Comparison of ENCODE assay signal across 1 cellular context in the genomic region with DNA sequence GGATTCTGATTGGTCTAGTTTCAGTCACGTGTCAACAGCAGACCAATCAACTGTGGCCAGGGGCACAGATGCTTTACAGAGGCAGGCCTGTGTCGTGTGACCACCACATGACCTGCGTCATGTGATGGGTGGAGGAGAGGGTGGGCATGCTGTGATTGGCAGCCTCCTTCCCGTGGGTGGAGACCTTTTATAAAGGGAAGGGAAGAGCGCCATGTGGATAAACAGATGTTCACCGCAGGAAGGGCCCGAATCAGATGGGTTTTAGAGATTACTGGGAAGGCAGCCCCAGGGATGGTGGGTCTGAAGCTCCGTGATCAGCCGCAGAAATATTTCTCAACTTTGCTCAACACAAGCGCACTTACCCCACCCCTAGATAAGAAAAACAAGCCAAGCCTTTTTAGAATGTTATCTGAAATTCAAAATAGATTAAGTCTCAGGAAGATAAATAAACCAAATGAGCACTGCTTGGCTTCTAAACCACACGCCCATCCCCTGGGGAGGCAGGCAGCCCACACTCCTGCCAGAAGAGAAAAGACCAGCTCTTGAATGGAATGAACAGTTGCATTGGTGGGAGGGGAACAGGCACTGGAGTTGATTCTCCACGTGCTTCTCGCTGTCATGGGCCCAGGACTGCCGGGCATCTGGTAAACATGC.
A peak's percentile ranks its signal among the peaks of the same experiment; 100 is the strongest.
TF ChIP-seq lines count a peak whose summit lies in the region.

No MANE protein-coding gene starts in this region.

TF ChIP-seq in K562, 482 proteins besides CTCF, POLR2A, EP300 and RAD21 (continued from another document and continues in another):
- TF ChIP-seq, protein P1, sequence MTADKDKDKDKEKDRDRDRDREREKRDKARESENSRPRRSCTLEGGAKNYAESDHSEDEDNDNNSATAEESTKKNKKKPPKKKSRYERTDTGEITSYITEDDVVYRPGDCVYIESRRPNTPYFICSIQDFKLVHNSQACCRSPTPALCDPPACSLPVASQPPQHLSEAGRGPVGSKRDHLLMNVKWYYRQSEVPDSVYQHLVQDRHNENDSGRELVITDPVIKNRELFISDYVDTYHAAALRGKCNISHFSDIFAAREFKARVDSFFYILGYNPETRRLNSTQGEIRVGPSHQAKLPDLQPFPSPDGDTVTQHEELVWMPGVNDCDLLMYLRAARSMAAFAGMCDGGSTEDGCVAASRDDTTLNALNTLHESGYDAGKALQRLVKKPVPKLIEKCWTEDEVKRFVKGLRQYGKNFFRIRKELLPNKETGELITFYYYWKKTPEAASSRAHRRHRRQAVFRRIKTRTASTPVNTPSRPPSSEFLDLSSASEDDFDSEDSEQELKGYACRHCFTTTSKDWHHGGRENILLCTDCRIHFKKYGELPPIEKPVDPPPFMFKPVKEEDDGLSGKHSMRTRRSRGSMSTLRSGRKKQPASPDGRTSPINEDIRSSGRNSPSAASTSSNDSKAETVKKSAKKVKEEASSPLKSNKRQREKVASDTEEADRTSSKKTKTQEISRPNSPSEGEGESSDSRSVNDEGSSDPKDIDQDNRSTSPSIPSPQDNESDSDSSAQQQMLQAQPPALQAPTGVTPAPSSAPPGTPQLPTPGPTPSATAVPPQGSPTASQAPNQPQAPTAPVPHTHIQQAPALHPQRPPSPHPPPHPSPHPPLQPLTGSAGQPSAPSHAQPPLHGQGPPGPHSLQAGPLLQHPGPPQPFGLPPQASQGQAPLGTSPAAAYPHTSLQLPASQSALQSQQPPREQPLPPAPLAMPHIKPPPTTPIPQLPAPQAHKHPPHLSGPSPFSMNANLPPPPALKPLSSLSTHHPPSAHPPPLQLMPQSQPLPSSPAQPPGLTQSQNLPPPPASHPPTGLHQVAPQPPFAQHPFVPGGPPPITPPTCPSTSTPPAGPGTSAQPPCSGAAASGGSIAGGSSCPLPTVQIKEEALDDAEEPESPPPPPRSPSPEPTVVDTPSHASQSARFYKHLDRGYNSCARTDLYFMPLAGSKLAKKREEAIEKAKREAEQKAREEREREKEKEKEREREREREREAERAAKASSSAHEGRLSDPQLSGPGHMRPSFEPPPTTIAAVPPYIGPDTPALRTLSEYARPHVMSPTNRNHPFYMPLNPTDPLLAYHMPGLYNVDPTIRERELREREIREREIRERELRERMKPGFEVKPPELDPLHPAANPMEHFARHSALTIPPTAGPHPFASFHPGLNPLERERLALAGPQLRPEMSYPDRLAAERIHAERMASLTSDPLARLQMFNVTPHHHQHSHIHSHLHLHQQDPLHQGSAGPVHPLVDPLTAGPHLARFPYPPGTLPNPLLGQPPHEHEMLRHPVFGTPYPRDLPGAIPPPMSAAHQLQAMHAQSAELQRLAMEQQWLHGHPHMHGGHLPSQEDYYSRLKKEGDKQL (CRISPR knock-in tag; IDR thresholded peaks at IDR 0.05; ENCODE audit: borderline replicate concordance) = no peak
- no peak for TF ChIP-seq FOXP1 (CRISPR knock-in tag; IDR thresholded peaks at IDR 0.05)
- TF ChIP-seq, protein P2, sequence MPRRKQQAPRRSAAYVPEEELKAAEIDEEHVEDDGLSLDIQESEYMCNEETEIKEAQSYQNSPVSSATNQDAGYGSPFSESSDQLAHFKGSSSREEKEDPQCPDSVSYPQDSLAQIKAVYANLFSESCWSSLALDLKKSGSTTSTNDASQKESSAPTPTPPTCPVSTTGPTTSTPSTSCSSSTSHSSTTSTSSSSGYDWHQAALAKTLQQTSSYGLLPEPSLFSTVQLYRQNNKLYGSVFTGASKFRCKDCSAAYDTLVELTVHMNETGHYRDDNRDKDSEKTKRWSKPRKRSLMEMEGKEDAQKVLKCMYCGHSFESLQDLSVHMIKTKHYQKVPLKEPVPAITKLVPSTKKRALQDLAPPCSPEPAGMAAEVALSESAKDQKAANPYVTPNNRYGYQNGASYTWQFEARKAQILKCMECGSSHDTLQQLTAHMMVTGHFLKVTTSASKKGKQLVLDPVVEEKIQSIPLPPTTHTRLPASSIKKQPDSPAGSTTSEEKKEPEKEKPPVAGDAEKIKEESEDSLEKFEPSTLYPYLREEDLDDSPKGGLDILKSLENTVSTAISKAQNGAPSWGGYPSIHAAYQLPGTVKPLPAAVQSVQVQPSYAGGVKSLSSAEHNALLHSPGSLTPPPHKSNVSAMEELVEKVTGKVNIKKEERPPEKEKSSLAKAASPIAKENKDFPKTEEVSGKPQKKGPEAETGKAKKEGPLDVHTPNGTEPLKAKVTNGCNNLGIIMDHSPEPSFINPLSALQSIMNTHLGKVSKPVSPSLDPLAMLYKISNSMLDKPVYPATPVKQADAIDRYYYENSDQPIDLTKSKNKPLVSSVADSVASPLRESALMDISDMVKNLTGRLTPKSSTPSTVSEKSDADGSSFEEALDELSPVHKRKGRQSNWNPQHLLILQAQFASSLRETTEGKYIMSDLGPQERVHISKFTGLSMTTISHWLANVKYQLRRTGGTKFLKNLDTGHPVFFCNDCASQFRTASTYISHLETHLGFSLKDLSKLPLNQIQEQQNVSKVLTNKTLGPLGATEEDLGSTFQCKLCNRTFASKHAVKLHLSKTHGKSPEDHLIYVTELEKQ (CRISPR knock-in tag; IDR thresholded peaks at IDR 0.05) = no peak
- TF ChIP-seq JUN (IDR thresholded peaks at IDR 0.05; ENCODE audit: borderline replicate concordance, low read depth, low read length) = peak; percentile 45; the same call in 1 of the 2 replicates
- no peak for TF ChIP-seq JUN (CRISPR knock-in tag; IDR thresholded peaks at IDR 0.05; ENCODE audit: borderline replicate concordance)
- TF ChIP-seq PRMT5 (CRISPR knock-in tag; IDR thresholded peaks at IDR 0.05) = no peak
- TF ChIP-seq ZFP30 (CRISPR knock-in tag; IDR thresholded peaks at IDR 0.05; ENCODE audit: borderline replicate concordance) = no peak
- peak; percentile 46; the same call in 1 of the 2 replicates for TF ChIP-seq SMARCE1 (IDR thresholded peaks at IDR 0.05)
- no peak for TF ChIP-seq PHB2 (IDR thresholded peaks at IDR 0.05; ENCODE audit: low read depth)
- TF ChIP-seq, protein P3, sequence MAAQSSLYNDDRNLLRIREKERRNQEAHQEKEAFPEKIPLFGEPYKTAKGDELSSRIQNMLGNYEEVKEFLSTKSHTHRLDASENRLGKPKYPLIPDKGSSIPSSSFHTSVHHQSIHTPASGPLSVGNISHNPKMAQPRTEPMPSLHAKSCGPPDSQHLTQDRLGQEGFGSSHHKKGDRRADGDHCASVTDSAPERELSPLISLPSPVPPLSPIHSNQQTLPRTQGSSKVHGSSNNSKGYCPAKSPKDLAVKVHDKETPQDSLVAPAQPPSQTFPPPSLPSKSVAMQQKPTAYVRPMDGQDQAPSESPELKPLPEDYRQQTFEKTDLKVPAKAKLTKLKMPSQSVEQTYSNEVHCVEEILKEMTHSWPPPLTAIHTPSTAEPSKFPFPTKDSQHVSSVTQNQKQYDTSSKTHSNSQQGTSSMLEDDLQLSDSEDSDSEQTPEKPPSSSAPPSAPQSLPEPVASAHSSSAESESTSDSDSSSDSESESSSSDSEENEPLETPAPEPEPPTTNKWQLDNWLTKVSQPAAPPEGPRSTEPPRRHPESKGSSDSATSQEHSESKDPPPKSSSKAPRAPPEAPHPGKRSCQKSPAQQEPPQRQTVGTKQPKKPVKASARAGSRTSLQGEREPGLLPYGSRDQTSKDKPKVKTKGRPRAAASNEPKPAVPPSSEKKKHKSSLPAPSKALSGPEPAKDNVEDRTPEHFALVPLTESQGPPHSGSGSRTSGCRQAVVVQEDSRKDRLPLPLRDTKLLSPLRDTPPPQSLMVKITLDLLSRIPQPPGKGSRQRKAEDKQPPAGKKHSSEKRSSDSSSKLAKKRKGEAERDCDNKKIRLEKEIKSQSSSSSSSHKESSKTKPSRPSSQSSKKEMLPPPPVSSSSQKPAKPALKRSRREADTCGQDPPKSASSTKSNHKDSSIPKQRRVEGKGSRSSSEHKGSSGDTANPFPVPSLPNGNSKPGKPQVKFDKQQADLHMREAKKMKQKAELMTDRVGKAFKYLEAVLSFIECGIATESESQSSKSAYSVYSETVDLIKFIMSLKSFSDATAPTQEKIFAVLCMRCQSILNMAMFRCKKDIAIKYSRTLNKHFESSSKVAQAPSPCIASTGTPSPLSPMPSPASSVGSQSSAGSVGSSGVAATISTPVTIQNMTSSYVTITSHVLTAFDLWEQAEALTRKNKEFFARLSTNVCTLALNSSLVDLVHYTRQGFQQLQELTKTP (IDR thresholded peaks at IDR 0.05; ENCODE audit: low read depth in 1 of 2, partially characterized antibody in 2 of 2) = peak in 1 of 2 experiments; percentile 61
- TF ChIP-seq ZNF232 (CRISPR knock-in tag; IDR thresholded peaks at IDR 0.05) = no peak
- peak; percentile 54; the same call in 1 of the 2 replicates for TF ChIP-seq FOXM1 (IDR thresholded peaks at IDR 0.05; ENCODE audit: low read depth)
- TF ChIP-seq FOXM1 (CRISPR knock-in tag; IDR thresholded peaks at IDR 0.05; ENCODE audit: low read depth) = no peak
- TF ChIP-seq POU5F1 (IDR thresholded peaks at IDR 0.05; ENCODE audit: borderline replicate concordance, low read depth, low read length, partially characterized antibody) = no peak
- TF ChIP-seq CC2D1A (IDR thresholded peaks at IDR 0.05) = no peak
- no peak for TF ChIP-seq ERF (CRISPR knock-in tag; IDR thresholded peaks at IDR 0.05)
- peak; percentile 5 for TF ChIP-seq RBM25 (IDR thresholded peaks at IDR 0.05; ENCODE audit: low read depth, low read length, severe bottlenecking)
- no peak for TF ChIP-seq KDM2B (CRISPR knock-in tag; IDR thresholded peaks at IDR 0.05)
- TF ChIP-seq KLF13 (tag; IDR thresholded peaks at IDR 0.05; ENCODE audit: borderline replicate concordance, low read depth) = no peak
- no peak for TF ChIP-seq ZZZ3 (IDR thresholded peaks at IDR 0.05)
- no peak for TF ChIP-seq WHSC1 (IDR thresholded peaks at IDR 0.05; ENCODE audit: low read length)
- TF ChIP-seq COPS2 (conservative IDR thresholded peaks at IDR 0.05) = no peak
- TF ChIP-seq ZNF165 (CRISPR knock-in tag; IDR thresholded peaks at IDR 0.05; ENCODE audit: borderline replicate concordance) = no peak
- TF ChIP-seq, protein P4, sequence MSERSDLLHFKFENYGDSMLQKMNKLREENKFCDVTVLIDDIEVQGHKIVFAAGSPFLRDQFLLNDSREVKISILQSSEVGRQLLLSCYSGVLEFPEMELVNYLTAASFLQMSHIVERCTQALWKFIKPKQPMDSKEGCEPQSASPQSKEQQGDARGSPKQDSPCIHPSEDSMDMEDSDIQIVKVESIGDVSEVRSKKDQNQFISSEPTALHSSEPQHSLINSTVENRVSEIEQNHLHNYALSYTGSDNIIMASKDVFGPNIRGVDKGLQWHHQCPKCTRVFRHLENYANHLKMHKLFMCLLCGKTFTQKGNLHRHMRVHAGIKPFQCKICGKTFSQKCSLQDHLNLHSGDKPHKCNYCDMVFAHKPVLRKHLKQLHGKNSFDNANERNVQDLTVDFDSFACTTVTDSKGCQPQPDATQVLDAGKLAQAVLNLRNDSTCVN (CRISPR knock-in tag; IDR thresholded peaks at IDR 0.05) = no peak
- TF ChIP-seq TAF15 (IDR thresholded peaks at IDR 0.05; ENCODE audit: low read depth, low read length) = no peak
- TF ChIP-seq CBX2 (IDR thresholded peaks at IDR 0.05; ENCODE audit: insufficient read depth, low read length, poor library complexity, severe bottlenecking) = no peak
- no peak for TF ChIP-seq MCM5 (IDR thresholded peaks at IDR 0.05; ENCODE audit: low read depth)
- TF ChIP-seq, protein P5, sequence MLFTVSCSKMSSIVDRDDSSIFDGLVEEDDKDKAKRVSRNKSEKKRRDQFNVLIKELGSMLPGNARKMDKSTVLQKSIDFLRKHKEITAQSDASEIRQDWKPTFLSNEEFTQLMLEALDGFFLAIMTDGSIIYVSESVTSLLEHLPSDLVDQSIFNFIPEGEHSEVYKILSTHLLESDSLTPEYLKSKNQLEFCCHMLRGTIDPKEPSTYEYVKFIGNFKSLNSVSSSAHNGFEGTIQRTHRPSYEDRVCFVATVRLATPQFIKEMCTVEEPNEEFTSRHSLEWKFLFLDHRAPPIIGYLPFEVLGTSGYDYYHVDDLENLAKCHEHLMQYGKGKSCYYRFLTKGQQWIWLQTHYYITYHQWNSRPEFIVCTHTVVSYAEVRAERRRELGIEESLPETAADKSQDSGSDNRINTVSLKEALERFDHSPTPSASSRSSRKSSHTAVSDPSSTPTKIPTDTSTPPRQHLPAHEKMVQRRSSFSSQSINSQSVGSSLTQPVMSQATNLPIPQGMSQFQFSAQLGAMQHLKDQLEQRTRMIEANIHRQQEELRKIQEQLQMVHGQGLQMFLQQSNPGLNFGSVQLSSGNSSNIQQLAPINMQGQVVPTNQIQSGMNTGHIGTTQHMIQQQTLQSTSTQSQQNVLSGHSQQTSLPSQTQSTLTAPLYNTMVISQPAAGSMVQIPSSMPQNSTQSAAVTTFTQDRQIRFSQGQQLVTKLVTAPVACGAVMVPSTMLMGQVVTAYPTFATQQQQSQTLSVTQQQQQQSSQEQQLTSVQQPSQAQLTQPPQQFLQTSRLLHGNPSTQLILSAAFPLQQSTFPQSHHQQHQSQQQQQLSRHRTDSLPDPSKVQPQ (CRISPR knock-in tag; IDR thresholded peaks at IDR 0.05; ENCODE audit: borderline replicate concordance) = no peak
- no peak for TF ChIP-seq KHSRP (IDR thresholded peaks at IDR 0.05)
- TF ChIP-seq, protein P6, sequence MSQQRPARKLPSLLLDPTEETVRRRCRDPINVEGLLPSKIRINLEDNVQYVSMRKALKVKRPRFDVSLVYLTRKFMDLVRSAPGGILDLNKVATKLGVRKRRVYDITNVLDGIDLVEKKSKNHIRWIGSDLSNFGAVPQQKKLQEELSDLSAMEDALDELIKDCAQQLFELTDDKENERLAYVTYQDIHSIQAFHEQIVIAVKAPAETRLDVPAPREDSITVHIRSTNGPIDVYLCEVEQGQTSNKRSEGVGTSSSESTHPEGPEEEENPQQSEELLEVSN (IDR thresholded peaks at IDR 0.05; ENCODE audit: borderline replicate concordance in 1 of 2, extremely low read depth in 1 of 2, insufficient read depth in 1 of 2, insufficient read length in 1 of 2, low read depth in 1 of 2, low read length in 1 of 2, poor library complexity in 1 of 2, severe bottlenecking in 1 of 2) = no peak
- TF ChIP-seq SIN3B (IDR thresholded peaks at IDR 0.05; ENCODE audit: low read depth) = no peak
- TF ChIP-seq ZNF143 (CRISPR knock-in tag; IDR thresholded peaks at IDR 0.05) = no peak
- TF ChIP-seq ELF1 (tag; IDR thresholded peaks at IDR 0.05) = peak; percentile 45; the same call in 1 of the 2 replicates
- no peak for TF ChIP-seq NCOA4 (IDR thresholded peaks at IDR 0.05; ENCODE audit: partially characterized antibody)
- TF ChIP-seq SIN3A (IDR thresholded peaks at IDR 0.05; ENCODE audit: borderline replicate concordance in 2 of 2, control insufficient read depth in 1 of 2, low read depth in 2 of 2, low read length in 2 of 2) = no peak
- no peak for TF ChIP-seq NFIC (IDR thresholded peaks at IDR 0.05)
- no peak for TF ChIP-seq TRIM28 (IDR thresholded peaks at IDR 0.05)
- TF ChIP-seq HNRNPK (IDR thresholded peaks at IDR 0.05; ENCODE audit: low read depth, low read length, poor library complexity, severe bottlenecking) = no peak
- 0 out of 2 replicates have a peak, but pooled peaks have one; percentile 5 for TF ChIP-seq SPI1 (IDR thresholded peaks at IDR 0.05; ENCODE audit: borderline replicate concordance, low read depth, low read length)
- TF ChIP-seq KDM5B (IDR thresholded peaks at IDR 0.05; ENCODE audit: insufficient replicate concordance, low read depth, low read length) = no peak
- no peak for TF ChIP-seq POLR2G (IDR thresholded peaks at IDR 0.05; ENCODE audit: low read depth, low read length)
- TF ChIP-seq, protein P7, sequence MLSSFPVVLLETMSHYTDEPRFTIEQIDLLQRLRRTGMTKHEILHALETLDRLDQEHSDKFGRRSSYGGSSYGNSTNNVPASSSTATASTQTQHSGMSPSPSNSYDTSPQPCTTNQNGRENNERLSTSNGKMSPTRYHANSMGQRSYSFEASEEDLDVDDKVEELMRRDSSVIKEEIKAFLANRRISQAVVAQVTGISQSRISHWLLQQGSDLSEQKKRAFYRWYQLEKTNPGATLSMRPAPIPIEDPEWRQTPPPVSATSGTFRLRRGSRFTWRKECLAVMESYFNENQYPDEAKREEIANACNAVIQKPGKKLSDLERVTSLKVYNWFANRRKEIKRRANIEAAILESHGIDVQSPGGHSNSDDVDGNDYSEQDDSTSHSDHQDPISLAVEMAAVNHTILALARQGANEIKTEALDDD (IDR thresholded peaks at IDR 0.05) = no peak
- no peak for TF ChIP-seq ZNF431 (CRISPR knock-in tag; IDR thresholded peaks at IDR 0.05)
- no peak for TF ChIP-seq ZNF57 (CRISPR knock-in tag; IDR thresholded peaks at IDR 0.05)
